Comparison of ENCODE assay signal across 1 cellular context in the genomic region with DNA sequence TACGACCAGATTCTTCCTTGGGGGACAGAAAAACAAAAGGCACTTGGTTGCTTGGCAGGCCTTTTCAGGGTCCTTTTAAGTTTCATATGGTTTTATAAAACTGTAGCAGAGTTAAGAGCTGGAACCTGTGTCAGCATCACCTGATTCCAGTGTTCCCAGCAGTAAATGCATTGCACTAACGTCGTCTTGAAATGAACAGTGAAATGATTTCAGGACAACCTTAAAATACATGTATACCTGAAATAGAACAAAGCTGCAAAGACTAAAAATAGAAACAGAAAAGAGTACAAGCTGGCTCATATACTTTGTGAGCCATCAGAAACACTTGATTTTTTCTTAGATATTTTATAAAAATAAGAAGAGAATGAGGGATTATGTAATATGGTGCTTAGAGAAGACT.
TF ChIP-seq lines count a peak whose summit lies in the region.

No MANE protein-coding gene starts in this region.

TF ChIP-seq in IMR-90, 13 proteins besides CTCF, POLR2A, EP300 and RAD21 (continued from another document):
- TF ChIP-seq, protein P1, sequence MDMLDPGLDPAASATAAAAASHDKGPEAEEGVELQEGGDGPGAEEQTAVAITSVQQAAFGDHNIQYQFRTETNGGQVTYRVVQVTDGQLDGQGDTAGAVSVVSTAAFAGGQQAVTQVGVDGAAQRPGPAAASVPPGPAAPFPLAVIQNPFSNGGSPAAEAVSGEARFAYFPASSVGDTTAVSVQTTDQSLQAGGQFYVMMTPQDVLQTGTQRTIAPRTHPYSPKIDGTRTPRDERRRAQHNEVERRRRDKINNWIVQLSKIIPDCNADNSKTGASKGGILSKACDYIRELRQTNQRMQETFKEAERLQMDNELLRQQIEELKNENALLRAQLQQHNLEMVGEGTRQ (IDR thresholded peaks at IDR 0.05; ENCODE audit: low read depth, low read length) = no peak
- TF ChIP-seq CEBPB (IDR thresholded peaks at IDR 0.05; ENCODE audit: low read depth, low read length) (no peak), MAFK (IDR thresholded peaks at IDR 0.05; ENCODE audit: low read depth, low read length) (no peak), CHD1 (IDR thresholded peaks at IDR 0.05; ENCODE audit: low read depth, low read length) (no peak), RCOR1 (IDR thresholded peaks at IDR 0.05; ENCODE audit: insufficient replicate concordance, low read length) (no peak), NFE2L2 (IDR thresholded peaks at IDR 0.05; ENCODE audit: low read depth, low read length) (no peak), RFX5 (IDR thresholded peaks at IDR 0.05; ENCODE audit: low read depth, low read length) (no peak), MAZ (IDR thresholded peaks at IDR 0.05; ENCODE audit: borderline replicate concordance, low read depth, low read length) (no peak), MXI1 (IDR thresholded peaks at IDR 0.05; ENCODE audit: borderline replicate concordance, low read depth, low read length) (no peak), BHLHE40 (IDR thresholded peaks at IDR 0.05; ENCODE audit: low read depth, low read length) (no peak), SMC3 (IDR thresholded peaks at IDR 0.05; ENCODE audit: low read depth, low read length) (no peak)
- TF ChIP-seq, protein P2, sequence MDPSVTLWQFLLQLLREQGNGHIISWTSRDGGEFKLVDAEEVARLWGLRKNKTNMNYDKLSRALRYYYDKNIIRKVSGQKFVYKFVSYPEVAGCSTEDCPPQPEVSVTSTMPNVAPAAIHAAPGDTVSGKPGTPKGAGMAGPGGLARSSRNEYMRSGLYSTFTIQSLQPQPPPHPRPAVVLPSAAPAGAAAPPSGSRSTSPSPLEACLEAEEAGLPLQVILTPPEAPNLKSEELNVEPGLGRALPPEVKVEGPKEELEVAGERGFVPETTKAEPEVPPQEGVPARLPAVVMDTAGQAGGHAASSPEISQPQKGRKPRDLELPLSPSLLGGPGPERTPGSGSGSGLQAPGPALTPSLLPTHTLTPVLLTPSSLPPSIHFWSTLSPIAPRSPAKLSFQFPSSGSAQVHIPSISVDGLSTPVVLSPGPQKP (IDR thresholded peaks at IDR 0.05; ENCODE audit: borderline replicate concordance, low read depth, low read length) = no peak
